ENCODE assay signal across 25 cellular contexts in genomic region chr5:148000036-148000435, GRCh38.
"Had no signal": no experiment of that assay in that cellular context is flagged by ENCODE, and none has a peak within 500 bp of the region (broad histone marks: within the 10 kb centered on the region; RNA-seq: fewer than 3 reads in every experiment).

No MANE protein-coding gene starts in this region.

- H3K4me3 ChIP-seq: lower lobe of right lung, mucosa of descending colon, ovary, right atrium auricular region, right lobe of liver, suprapubic skin, thoracic aorta, tibial artery, uterus had no signal

- ATAC-seq: left cardiac atrium; left lobe of liver; left ventricle myocardium superior; lower lobe of right lung; mucosa of descending colon; naive thymus-derived CD4-positive, alpha-beta T cell; natural killer cell treated with Interleukin-12 subunit alpha and Interleukin-12 subunit beta and Interleukin-15 and Interleukin-18, amount 100 ng/mL, for 72 hours; right lobe of liver had no signal

- H3K4me1 ChIP-seq: lower lobe of right lung, right atrium auricular region, right lobe of liver, suprapubic skin, tibial artery, uterus had no signal

- H3K27me3 Mint-ChIP-seq: natural killer cell treated with Interleukin-12 subunit alpha and Interleukin-12 subunit beta and Interleukin-15 and Interleukin-18, amount 100 ng/mL, for 72 hours; progenitor cell of endocrine pancreas; stimulated activated naive CD8-positive, alpha-beta T cell treated with anti-CD3 and anti-CD28 coated beads, Interleukin-15, Interleukin-2, amounts not matched to agents 100 ng/mL and 50 ng/mL, for 24 hours had no signal

- H3K27ac Mint-ChIP-seq: naive thymus-derived CD4-positive, alpha-beta T cell; natural killer cell treated with Interleukin-12 subunit alpha and Interleukin-12 subunit beta and Interleukin-15 and Interleukin-18, amount 100 ng/mL, for 72 hours; progenitor cell of endocrine pancreas; stimulated activated naive CD8-positive, alpha-beta T cell treated with anti-CD3 and anti-CD28 coated beads, Interleukin-15, Interleukin-2, amounts not matched to agents 100 ng/mL and 50 ng/mL, for 24 hours had no signal

- H3K27ac ChIP-seq: lower lobe of right lung, ovary, right atrium auricular region, right lobe of liver, suprapubic skin, thoracic aorta, tibial artery, uterus had no signal

- H3K9me3 ChIP-seq: ovary, uterus had no signal

- DNase-seq: hippocampal formation; kidney glomerular epithelial cell; left cardiac atrium; left ventricle myocardium superior; lower lobe of right lung; midbrain; mucosa of descending colon; naive thymus-derived CD4-positive, alpha-beta T cell; ovary; right lobe of liver; stimulated activated CD4-positive, alpha-beta T cell treated with anti-CD3 and anti-CD28 coated beads, Interleukin-12 subunit alpha, Interleukin-12 subunit beta, amount 100 ng/mL, for 4 hours; stimulated activated CD4-positive, alpha-beta T cell treated with anti-CD3 and anti-CD28 coated beads, Interleukin-15, amount 100 ng/mL, for 24 hours; stimulated activated CD4-positive, alpha-beta T cell treated with anti-CD3 and anti-CD28 coated beads, Interleukin-2, amount 100 ng/mL, for 24 hours; stimulated activated CD4-positive, alpha-beta T cell treated with anti-CD3 and anti-CD28 coated beads, Interleukin-4, amount 100 ng/mL, for 1 hour; stimulated activated naive CD4-positive, alpha-beta T cell; tibial artery; trophoblast cell; uterus had no signal

- H3K4me3 Mint-ChIP-seq: natural killer cell treated with Interleukin-12 subunit alpha and Interleukin-12 subunit beta and Interleukin-15 and Interleukin-18, amount 100 ng/mL, for 72 hours; stimulated activated naive CD8-positive, alpha-beta T cell treated with anti-CD3 and anti-CD28 coated beads, Interleukin-15, Interleukin-2, amounts not matched to agents 100 ng/mL and 50 ng/mL, for 24 hours had no signal

- H3K36me3 ChIP-seq: lower lobe of right lung, ovary, right atrium auricular region, right lobe of liver, suprapubic skin, thoracic aorta, tibial artery, uterus had no signal

- H3K27me3 ChIP-seq: ovary, right atrium auricular region, right lobe of liver, suprapubic skin, tibial artery, uterus had no signal
